ENCODE assay signal across 22 cellular contexts in the genomic region with DNA sequence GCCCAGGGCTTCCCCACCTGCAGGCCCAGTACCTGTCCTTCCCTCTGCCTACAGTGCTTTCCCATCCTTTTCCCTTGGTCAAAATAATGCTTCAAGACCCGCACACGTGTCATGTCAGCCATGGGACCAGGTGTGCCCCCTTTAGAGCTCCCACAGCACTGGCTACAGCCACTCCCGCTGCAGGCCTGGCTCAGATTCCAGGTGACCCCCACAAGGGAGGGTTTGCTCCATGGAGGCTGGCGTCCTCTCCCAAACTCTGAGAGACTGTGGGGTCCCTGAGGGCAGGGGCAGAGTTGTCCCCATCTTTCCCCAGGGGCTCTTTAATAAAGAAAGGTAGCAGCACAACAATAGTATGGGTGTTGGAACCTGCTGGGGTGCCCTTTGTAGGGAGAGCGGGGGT.
DNase-seq lines count a peak whose midpoint lies in the region; ATAC-seq and TF ChIP-seq lines count a peak whose summit lies in the region.
"Had no signal": no experiment of that assay in that cellular context is flagged by ENCODE, and none has a peak within 500 bp of the region (broad histone marks: within the 10 kb centered on the region; RNA-seq: fewer than 3 reads in every experiment).

No MANE protein-coding gene starts in this region.

- H3K4me2 ChIP-seq in DND-41 (ENCODE audit: insufficient read depth, low read length): no peak overlapping the region
- H3K4me2 ChIP-seq: A549 had no signal

- peaks cover 13% of the 10 kb centered on the region for H3K36me3 Mint-ChIP-seq in activated CD4-positive, alpha-beta T cell treated with anti-CD3 and anti-CD28 coated beads, Interleukin-2, amount 10 ng/mL, durations not matched to agents 7 days and 5 days (ENCODE audit: low read depth)
- H3K36me3 Mint-ChIP-seq in activated naive CD8-positive, alpha-beta T cell treated with anti-CD3 and anti-CD28 coated beads for 36 hours: peaks cover 26% of the 10 kb centered on the region
- no peaks in the 10 kb centered on the region for H3K36me3 Mint-ChIP-seq in neural crest cell (ENCODE audit: low read depth)
- H3K36me3 Mint-ChIP-seq: WTC11 had no signal

- ATAC-seq in DND-41 (ENCODE audit: insufficient read depth, low read depth) (no peak), GM19467 (IDR thresholded peaks at IDR 0.05; ENCODE audit: unreplicated experiment) (no peak)
- ATAC-seq: A549, foreskin keratinocyte, Right ventricle myocardium inferior, WTC11 had no signal

- H3K27me3 ChIP-seq in DND-41 (ENCODE audit: insufficient read depth, low read length, poor library complexity) (no peaks in the 10 kb centered on the region), adrenal gland (no peaks in the 10 kb centered on the region)
- H3K27me3 ChIP-seq: breast epithelium, sigmoid colon had no signal

- H3K9ac ChIP-seq in DND-41 (ENCODE audit: low read depth, low read length): no peak overlapping the region

- H3K9me3 ChIP-seq in DND-41 (ENCODE audit: insufficient read depth, low read length, severe bottlenecking) (no peaks in the 10 kb centered on the region), adrenal gland (replicated peaks in 1 of 3) (no peaks in the 10 kb centered on the region)
- H3K9me3 ChIP-seq: A549 had no signal

- peaks cover 95% of the 10 kb centered on the region for H3K4me1 Mint-ChIP-seq in activated CD4-positive, alpha-beta T cell treated with anti-CD3 and anti-CD28 coated beads, Interleukin-2, amount 10 ng/mL, durations not matched to agents 7 days and 5 days
- peaks cover 94% of the 10 kb centered on the region for H3K4me1 Mint-ChIP-seq in activated naive CD8-positive, alpha-beta T cell treated with anti-CD3 and anti-CD28 coated beads for 36 hours
- no peaks in the 10 kb centered on the region for H3K4me1 Mint-ChIP-seq in neural crest cell

- 72 to 89% (median 80%) methylated on average over 5 of the region's 5 CpGs for WGBS in adrenal gland, 4 donors

- H3K4me1 ChIP-seq in DND-41 (ENCODE audit: insufficient read depth, low read length) (peaks cover 33% of the 10 kb centered on the region), adrenal gland (replicated peaks in 1 of 2) (no peaks in the 10 kb centered on the region)
- H3K4me1 ChIP-seq: A549, breast epithelium, foreskin keratinocyte, sigmoid colon had no signal

- no peak for DNase-seq in activated CD4-positive, alpha-beta T cell treated with anti-CD3 and anti-CD28 coated beads, Interleukin-2, amount 10 ng/mL, durations not matched to agents 7 days and 5 days
- no peak for DNase-seq in activated CD4-positive, alpha-beta T cell treated with anti-CD3 and anti-CD28 coated beads for 4 hours
- DNase-seq in DND-41 (no peak), neural crest cell (ENCODE audit: low read depth, low spot score) (no peak), NCI-H345 (lab: John Stamatoyannopoulos, UW) (no peak), adrenal gland (no peak)
- no peak for DNase-seq in activated naive CD8-positive, alpha-beta T cell treated with anti-CD3 and anti-CD28 coated beads for 36 hours
- DNase-seq: DMS153, foreskin keratinocyte, GF-D8, H9, hypothalamus, mammary epithelial cell, NCI-H1417, NCI-H524 treated with DMSO at 0.1 percent for 48 hours, sigmoid colon had no signal

- no peaks in the 10 kb centered on the region for H3K27me3 Mint-ChIP-seq in activated CD4-positive, alpha-beta T cell treated with anti-CD3 and anti-CD28 coated beads, Interleukin-2, amount 10 ng/mL, durations not matched to agents 7 days and 5 days
- H3K27me3 Mint-ChIP-seq in activated naive CD8-positive, alpha-beta T cell treated with anti-CD3 and anti-CD28 coated beads for 36 hours: no peaks in the 10 kb centered on the region
- no peaks in the 10 kb centered on the region for H3K27me3 Mint-ChIP-seq in neural crest cell (ENCODE audit: low read depth)

- H4K20me1 ChIP-seq in DND-41 (ENCODE audit: insufficient read depth, low read length): peaks cover 4% of the 10 kb centered on the region; the same call in 1 of the 2 replicates

- H3K79me2 ChIP-seq in DND-41 (ENCODE audit: insufficient read depth, low read length): no peaks in the 10 kb centered on the region

- H3K27ac Mint-ChIP-seq in activated CD4-positive, alpha-beta T cell treated with anti-CD3 and anti-CD28 coated beads, Interleukin-2, amount 10 ng/mL, durations not matched to agents 7 days and 5 days: peak overlapping the region; percentile 80
- H3K27ac Mint-ChIP-seq in activated naive CD8-positive, alpha-beta T cell treated with anti-CD3 and anti-CD28 coated beads for 36 hours: peak overlapping the region; percentile 96
- H3K27ac Mint-ChIP-seq in neural crest cell (ENCODE audit: unreplicated experiment): peak overlapping the region; percentile 88
- H3K27ac Mint-ChIP-seq: WTC11 had no signal

- POLR2A ChIA-PET in activated CD4-positive, alpha-beta T cell treated with anti-CD3 and anti-CD28 coated beads, Interleukin-2, amount 10 ng/mL, durations not matched to agents 7 days and 5 days (lab: Charles Lee): interaction anchor here (0.7 kb wide), 1 partner anchor 37 kb away, joined by 3 read pairs; no protein-coding TSS in a partner anchor

- peak overlapping the region; percentile 35; the same call in 1 of the 2 replicates for H3K27ac ChIP-seq in DND-41 (ENCODE audit: low read length)
- no peak overlapping the region for H3K27ac ChIP-seq in adrenal gland
- H3K27ac ChIP-seq: A549, breast epithelium, C4-2B, foreskin keratinocyte, sigmoid colon had no signal

- H3K36me3 ChIP-seq in DND-41 (ENCODE audit: insufficient read depth, low read length) (no peaks in the 10 kb centered on the region), adrenal gland (replicated peaks in 1 of 2) (no peaks in the 10 kb centered on the region)
- H3K36me3 ChIP-seq: breast epithelium, sigmoid colon had no signal

- intact Hi-C loops in adrenal gland (cut with DNase I): no loop called here

- H3K4me3 ChIP-seq in DND-41 (ENCODE audit: low read depth in 1 of 2, low read length in 2 of 2) (no peak overlapping the region), adrenal gland (no peak overlapping the region)
- H3K4me3 ChIP-seq: A549, breast epithelium, sigmoid colon had no signal

- CTCF ChIA-PET in activated CD4-positive, alpha-beta T cell treated with anti-CD3 and anti-CD28 coated beads, Interleukin-2, amount 10 ng/mL, durations not matched to agents 7 days and 5 days (lab: Charles Lee): interaction anchor here (0.6 to 8.8 kb wide), 9 partner anchors 8 to 33 kb away, joined by 3 to 57 read pairs (median 7); no protein-coding TSS in a partner anchor

- no peak overlapping the region for H2AFZ ChIP-seq in DND-41 (ENCODE audit: low read depth, low read length)

- H3K4me3 Mint-ChIP-seq in activated CD4-positive, alpha-beta T cell treated with anti-CD3 and anti-CD28 coated beads, Interleukin-2, amount 10 ng/mL, durations not matched to agents 7 days and 5 days: no peak overlapping the region
- H3K4me3 Mint-ChIP-seq in activated naive CD8-positive, alpha-beta T cell treated with anti-CD3 and anti-CD28 coated beads for 36 hours: no peak overlapping the region
- no peak overlapping the region for H3K4me3 Mint-ChIP-seq in neural crest cell
- H3K4me3 Mint-ChIP-seq: H9, WTC11 had no signal

- no peak for TF ChIP-seq CTCF in DND-41 (IDR thresholded peaks at IDR 0.05; ENCODE audit: borderline replicate concordance, extremely low read depth, low read length, poor library complexity, severe bottlenecking)
- TF ChIP-seq CTCF in neural crest cell (conservative IDR thresholded peaks at IDR 0.05): no peak
- no peak for TF ChIP-seq CTCF in adrenal gland (IDR thresholded peaks at IDR 0.05)

- TF ChIP-seq POLR2A in adrenal gland (IDR thresholded peaks at IDR 0.05): no peak

- H3K9me3 Mint-ChIP-seq in activated CD4-positive, alpha-beta T cell treated with anti-CD3 and anti-CD28 coated beads, Interleukin-2, amount 10 ng/mL, durations not matched to agents 7 days and 5 days: peaks cover 9% of the 10 kb centered on the region
- peaks cover 7% of the 10 kb centered on the region for H3K9me3 Mint-ChIP-seq in activated naive CD8-positive, alpha-beta T cell treated with anti-CD3 and anti-CD28 coated beads for 36 hours
- H3K9me3 Mint-ChIP-seq in neural crest cell: no peaks in the 10 kb centered on the region
- H3K9me3 Mint-ChIP-seq: H9 had no signal
